ENCODE assay signal across 8 cellular contexts in genomic region chr7:33039257-33039904, GRCh38. TPM values are rescaled to one million over a fixed set of nuclear protein-coding genes. Genes with fewer than 3 reads are reported as not detected.
DNase-seq lines count a peak whose midpoint lies in the region; ATAC-seq, FAIRE-seq and TF ChIP-seq lines count a peak whose summit lies in the region.

No MANE protein-coding gene starts in this region.

- H3K27ac ChIP-seq in small intestine (ENCODE audit: low read depth in 1 of 2, low read length in 1 of 2), result no peak overlapping the region

- no peaks in the 10 kb centered on the region for H3K9me3 ChIP-seq in small intestine (ENCODE audit: control insufficient read depth, low read depth)

- TF ChIP-seq CTCF in Calu3 (IDR thresholded peaks at IDR 0.05; ENCODE audit: unreplicated experiment) (no peak), fibroblast of pulmonary artery (IDR thresholded peaks at IDR 0.05; ENCODE audit: low read length, missing control alignments) (no peak)

- no TSS peak for BruUV-seq in Calu3 (replicated peaks; lab: Mats Ljungman, UMichigan)

- no peaks in the 10 kb centered on the region for H3K9me3 Mint-ChIP-seq in Calu3 (ENCODE audit: low read depth, unreplicated experiment)

- FAIRE-seq in small intestine (lab: Jason Lieb, UNC), result peak; percentile 85

- H3K4me3 ChIP-seq in fibroblast of pulmonary artery (replicated peaks; ENCODE audit: low read depth, low read length) (peak overlapping the region; percentile 58), small intestine (ENCODE audit: low read depth in 1 of 2, low read length in 2 of 2) (peak overlapping the region in 1 of 2 donors; percentile 52)

- H3K27me3 Mint-ChIP-seq in Calu3 (ENCODE audit: unreplicated experiment), result no peaks in the 10 kb centered on the region

- no peaks in the 10 kb centered on the region for H3K36me3 ChIP-seq in small intestine (ENCODE audit: control insufficient read depth in 2 of 2, insufficient read depth in 2 of 2, low read length in 2 of 2)

- H3K4me3 Mint-ChIP-seq in Calu3 (ENCODE audit: low read depth, unreplicated experiment), result peak overlapping the region; percentile 67

- no peaks in the 10 kb centered on the region for H3K27me3 ChIP-seq in small intestine (ENCODE audit: control insufficient read depth in 2 of 2, insufficient read depth in 2 of 2, low read length in 2 of 2)

- DNase-seq in Calu3 (no peak), RPMI8226 (peak; percentile 34), fibroblast of pulmonary artery (ENCODE audit: low read depth) (peak; percentile 37), small intestine (peak; percentile 59), NCI-H2171 treated with DMSO at 0.1 percent for 48 hours (lab: John Stamatoyannopoulos, UW) (no peak)

- peaks cover 34% of the 10 kb centered on the region for H3K36me3 Mint-ChIP-seq in Calu3 (ENCODE audit: insufficient read depth, unreplicated experiment)

- intact Hi-C loops in Calu3 (cut with micrococcal nuclease; ENCODE audit: unreplicated experiment), result loop anchor here (2.0 kb wide), 1 partner anchor 21 kb away; no protein-coding TSS in a partner anchor

- CTCF ChIA-PET in Calu3 (lab: Charles Lee), result interaction anchor here (0.5 to 2.1 kb wide), 7 partner anchors 12 to 181 kb away, joined by 3 to 9 read pairs (median 5); partner anchors contain the start of genes KBTBD2 and NT5C3A

- peaks cover 0 to 5% of the 10 kb centered on the region in 2 donors for H3K4me1 ChIP-seq in small intestine (ENCODE audit: control insufficient read depth in 2 of 2, insufficient read depth in 1 of 2, low read depth in 1 of 2, low read length in 1 of 2)

- peaks cover 50% of the 10 kb centered on the region for H3K4me1 Mint-ChIP-seq in Calu3 (ENCODE audit: low read depth, unreplicated experiment)

- ATAC-seq in GM21723 (IDR thresholded peaks at IDR 0.05; ENCODE audit: unreplicated experiment) (peak; percentile 42), GM19324 (IDR thresholded peaks at IDR 0.05; ENCODE audit: low FRiP score, unreplicated experiment) (no peak), GM21367 (IDR thresholded peaks at IDR 0.05; ENCODE audit: unreplicated experiment) (no peak)

- WGBS in small intestine, 3 donors, result 3 to 6% (median 3%) methylated on average over 5 of the region's 5 CpGs

- peak overlapping the region; percentile 79 for H3K27ac Mint-ChIP-seq in Calu3 (ENCODE audit: unreplicated experiment)

RNA-seq across cellular contexts. Expression of gene NT5C3A, which starts 23.2 kb away (rescaled TPM):
- total RNA-seq in Calu3 (2022), result 77.7 and 127 TPM in 2 replicates
- polyA plus RNA-seq in small intestine, result 100 to 1,000 TPM in 1 of 3 donors, 10 to 100 TPM in 2; 40.1 to 108 (median 81.0) TPM

Comparison
In these comparisons a context has a peak if more than half of its experiments do, and no peak if none do; other contexts are left out.
1. DNase-seq: peak in RPMI8226 (single experiment), fibroblast of pulmonary artery (single experiment) and small intestine (single experiment); none in Calu3 (single experiment) and NCI-H2171 treated with DMSO at 0.1 percent for 48 hours (single experiment).